ENCODE assay signal across 8 cellular contexts in the genomic region with DNA sequence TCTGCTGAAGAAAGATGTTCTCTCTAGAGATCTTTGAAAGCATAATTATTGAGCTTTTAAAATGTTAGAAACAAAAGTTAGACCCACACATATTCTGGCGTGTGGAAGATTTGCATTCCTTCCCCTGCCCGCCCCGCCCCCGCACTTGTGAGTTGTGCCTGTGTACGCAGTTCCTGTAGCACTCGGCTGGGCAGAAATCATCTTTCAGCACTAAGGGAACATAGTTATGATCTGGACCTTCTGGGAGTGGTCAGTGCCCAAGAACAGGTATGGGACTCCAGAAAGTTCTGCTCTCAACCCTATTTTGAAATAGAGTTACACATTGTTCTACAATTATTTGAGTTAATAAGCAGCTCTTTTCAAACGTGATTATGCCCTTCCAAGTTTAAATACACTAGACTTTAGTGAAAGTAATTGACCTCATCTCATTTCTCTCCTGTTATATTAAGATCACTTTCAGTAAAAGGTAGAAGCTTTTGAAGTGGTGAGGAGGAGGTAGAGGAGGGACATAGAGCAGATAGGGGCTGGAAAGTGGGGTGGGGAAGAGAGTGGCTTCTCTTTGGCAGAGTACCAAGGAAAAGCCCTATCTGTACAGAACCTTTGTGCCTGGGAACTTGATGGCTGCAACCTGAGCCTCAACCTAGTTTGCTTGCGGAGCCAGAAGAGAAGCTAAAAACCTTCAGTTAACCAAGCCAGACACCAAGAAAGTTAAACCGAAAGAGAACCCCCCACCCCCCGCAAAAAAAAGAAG. TPM values are rescaled to one million over a fixed set of nuclear protein-coding genes. Genes with fewer than 3 reads are reported as not detected.
A peak's percentile ranks its signal among the peaks of the same experiment; 100 is the strongest.
DNase-seq lines count a peak whose midpoint lies in the region; ATAC-seq and TF ChIP-seq lines count a peak whose summit lies in the region.

No MANE protein-coding gene starts in this region.

- H3K9me3 ChIP-seq in upper lobe of left lung = no peaks in the 10 kb centered on the region

- 37 to 48% methylated on average over 10 of the region's 10 CpGs for WGBS in upper lobe of left lung, 2 donors

- peak; percentile 45 for DNase-seq in activated naive CD8-positive, alpha-beta T cell treated with anti-CD3 and anti-CD28 coated beads for 36 hours
- DNase-seq in mucosa of gallbladder (ENCODE audit: low spot score) (peak; percentile 49), upper lobe of left lung (peak; percentile 65 to 90), NCI-H2171 (lab: John Stamatoyannopoulos, UW) (no peak), SK-N-DZ (ENCODE audit: low spot score) (no peak), AG08395 (ENCODE audit: low spot score) (no peak)

- peak overlapping the region; percentile 77 for H3K27ac Mint-ChIP-seq in activated naive CD8-positive, alpha-beta T cell treated with anti-CD3 and anti-CD28 coated beads for 36 hours

- TF ChIP-seq EP300 in upper lobe of left lung (IDR thresholded peaks at IDR 0.05) = peak in 1 of 4 donors; percentile 39

- peak in 1 of 4 donors; percentile 48 for TF ChIP-seq POLR2A in upper lobe of left lung (IDR thresholded peaks at IDR 0.05)

- H3K27me3 Mint-ChIP-seq in activated naive CD8-positive, alpha-beta T cell treated with anti-CD3 and anti-CD28 coated beads for 36 hours = no peaks in the 10 kb centered on the region

- H3K4me1 Mint-ChIP-seq in activated naive CD8-positive, alpha-beta T cell treated with anti-CD3 and anti-CD28 coated beads for 36 hours = peaks cover 47% of the 10 kb centered on the region

- peaks cover 2% of the 10 kb centered on the region for H3K36me3 Mint-ChIP-seq in activated naive CD8-positive, alpha-beta T cell treated with anti-CD3 and anti-CD28 coated beads for 36 hours

- no peak for TF ChIP-seq CTCF in upper lobe of left lung (IDR thresholded peaks at IDR 0.05)

- no peaks in the 10 kb centered on the region for H3K9me3 Mint-ChIP-seq in activated naive CD8-positive, alpha-beta T cell treated with anti-CD3 and anti-CD28 coated beads for 36 hours

- ATAC-seq in GM18858 (IDR thresholded peaks at IDR 0.05; ENCODE audit: unreplicated experiment) (peak; percentile 41), HG03439 (IDR thresholded peaks at IDR 0.05; ENCODE audit: unreplicated experiment) (peak; percentile 44), upper lobe of left lung (ENCODE audit: low FRiP score in 2 of 2) (peak; percentile 80 to 92)

- peak overlapping the region in 2 of 4 donors; percentile 21 for H3K4me3 ChIP-seq in upper lobe of left lung

- H3K27me3 ChIP-seq in upper lobe of left lung = no peaks in the 10 kb centered on the region

- H3K27ac ChIP-seq in upper lobe of left lung = peak overlapping the region; percentile 54 to 85 (median 75)

- peaks cover 0 to 2% (median 0%) of the 10 kb centered on the region in 4 donors for H3K36me3 ChIP-seq in upper lobe of left lung

- H3K4me3 Mint-ChIP-seq in activated naive CD8-positive, alpha-beta T cell treated with anti-CD3 and anti-CD28 coated beads for 36 hours = peak overlapping the region; percentile 48

- peaks cover 32 to 46% (median 40%) of the 10 kb centered on the region in 4 donors for H3K4me1 ChIP-seq in upper lobe of left lung

RNA-seq across cellular contexts. Expression of a gene that starts 5.7 kb away (rescaled TPM):
- total RNA-seq in activated naive CD8-positive, alpha-beta T cell treated with anti-CD3 and anti-CD28 coated beads for 36 hours = 10 to 100 TPM; 36.1 to 36.3 TPM
- total RNA-seq in mucosa of gallbladder (43.2 TPM), upper lobe of left lung (100 to 1,000 TPM in 5 of 6 donors, 10 to 100 TPM in 1; 77.5 to 112 (median 105) TPM)
- polyA plus RNA-seq in SK-N-DZ (2014; cell fraction: cytosol; rRNA removed) = 49.3 and 52.1 TPM in 2 replicates
- 27.8 and 41.1 TPM in 2 replicates for polyA plus RNA-seq in SK-N-DZ (2014; cell fraction: nucleus; rRNA removed)

RNA-seq across cellular contexts. Expression of a gene that starts 34.9 kb away (rescaled TPM):
- 10 to 100 TPM; 82.1 to 84.1 TPM for total RNA-seq in activated naive CD8-positive, alpha-beta T cell treated with anti-CD3 and anti-CD28 coated beads for 36 hours
- total RNA-seq in mucosa of gallbladder (43.6 TPM), upper lobe of left lung (10 to 100 TPM; 37.5 to 65.9 (median 44.9) TPM)
- 170 and 179 TPM in 2 replicates for polyA plus RNA-seq in SK-N-DZ (2014; cell fraction: cytosol; rRNA removed)
- 141 and 152 TPM in 2 replicates for polyA plus RNA-seq in SK-N-DZ (2014; cell fraction: nucleus; rRNA removed)

Comparison
In these comparisons a context has a peak if more than half of its experiments do, and no peak if none do; other contexts are left out.
1. DNase-seq: peak in activated naive CD8-positive, alpha-beta T cell treated with anti-CD3 and anti-CD28 coated beads for 36 hours (single experiment), mucosa of gallbladder (single experiment) and upper lobe of left lung (2 of 2); none in NCI-H2171 (single experiment), SK-N-DZ (single experiment) and AG08395 (single experiment).
2. Peak in every context shown above with its lines, with median percentiles within 50 percentile points of each other: ATAC-seq.